Comparison of ENCODE assay signal across 11 cellular contexts in the genomic region with DNA sequence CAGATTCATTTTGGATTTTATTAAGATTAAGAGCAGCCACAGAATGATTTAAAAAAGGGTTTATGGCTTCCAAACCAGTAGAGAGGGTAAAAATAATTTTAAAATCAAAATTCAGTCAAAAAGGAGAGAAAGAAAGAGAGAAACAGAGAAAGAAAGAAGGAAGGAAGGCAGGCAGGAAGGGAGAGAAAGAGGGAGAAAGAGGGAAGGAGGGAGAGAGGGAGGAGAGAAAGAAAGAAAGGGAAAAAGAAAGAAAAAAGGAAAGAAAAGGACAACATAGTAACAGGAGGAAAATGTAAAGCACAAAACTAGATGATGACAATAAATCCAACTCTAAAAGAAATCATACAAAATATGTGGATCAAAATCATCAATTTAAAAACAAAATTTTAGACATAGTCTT.
"Had no signal": no experiment of that assay in that cellular context is flagged by ENCODE, and none has a peak within 500 bp of the region (broad histone marks: within the 10 kb centered on the region; RNA-seq: fewer than 3 reads in every experiment).

No MANE protein-coding gene starts in this region.

- H2AFZ ChIP-seq: GM23248, GM23338 had no signal

- H3K36me3 ChIP-seq: HAP-1 had no signal

- H3K4me3 ChIP-seq: GM23248, GM23338, HAP-1 had no signal

- H3K27ac Mint-ChIP-seq: GM23338, H9, HFFc6 had no signal

- H3K4me2 ChIP-seq: GM23338 had no signal

- H3K27ac ChIP-seq: GM23248 had no signal

- H3K9ac ChIP-seq: GM23248 had no signal

- FAIRE-seq: H1, H54 had no signal

- H3K4me3 Mint-ChIP-seq: GM23338, H9, HFFc6 had no signal

- H3K4me1 Mint-ChIP-seq: GM23338, H9 had no signal

- DNase-seq: GM23248, GOT3, H7, H9, HCEC 1CT, HFFc6 had no signal

- H3K9me3 ChIP-seq: HAP-1 had no signal

- H3K4me1 ChIP-seq: HAP-1 had no signal

- ATAC-seq: GM23338, HCT116 had no signal
